In genomic region chr19:46412034-46412982, GRCh38 we compare ENCODE assay signal across 2 cellular contexts.
TF ChIP-seq lines count a peak whose summit lies in the region.

No MANE protein-coding gene starts in this region.

TF ChIP-seq in IMR-90, 13 proteins besides CTCF, POLR2A, EP300 and RAD21:
- TF ChIP-seq CEBPB (IDR thresholded peaks at IDR 0.05; ENCODE audit: low read depth, low read length) (no peak), USF2 (IDR thresholded peaks at IDR 0.05; ENCODE audit: low read depth, low read length) (no peak), MAZ (IDR thresholded peaks at IDR 0.05; ENCODE audit: borderline replicate concordance, low read depth, low read length) (no peak), CHD1 (IDR thresholded peaks at IDR 0.05; ENCODE audit: low read depth, low read length) (no peak), BHLHE40 (IDR thresholded peaks at IDR 0.05; ENCODE audit: low read depth, low read length) (no peak), FOS (IDR thresholded peaks at IDR 0.05; ENCODE audit: low read depth, low read length) (no peak), NFE2L2 (IDR thresholded peaks at IDR 0.05; ENCODE audit: low read depth, low read length) (no peak), SMC3 (IDR thresholded peaks at IDR 0.05; ENCODE audit: low read depth, low read length) (no peak), RCOR1 (IDR thresholded peaks at IDR 0.05; ENCODE audit: insufficient replicate concordance, low read length) (no peak)
- TF ChIP-seq, protein P1, sequence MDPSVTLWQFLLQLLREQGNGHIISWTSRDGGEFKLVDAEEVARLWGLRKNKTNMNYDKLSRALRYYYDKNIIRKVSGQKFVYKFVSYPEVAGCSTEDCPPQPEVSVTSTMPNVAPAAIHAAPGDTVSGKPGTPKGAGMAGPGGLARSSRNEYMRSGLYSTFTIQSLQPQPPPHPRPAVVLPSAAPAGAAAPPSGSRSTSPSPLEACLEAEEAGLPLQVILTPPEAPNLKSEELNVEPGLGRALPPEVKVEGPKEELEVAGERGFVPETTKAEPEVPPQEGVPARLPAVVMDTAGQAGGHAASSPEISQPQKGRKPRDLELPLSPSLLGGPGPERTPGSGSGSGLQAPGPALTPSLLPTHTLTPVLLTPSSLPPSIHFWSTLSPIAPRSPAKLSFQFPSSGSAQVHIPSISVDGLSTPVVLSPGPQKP (IDR thresholded peaks at IDR 0.05; ENCODE audit: borderline replicate concordance, low read depth, low read length), result no peak

TF ChIP-seq in HEK293T, 16 proteins besides CTCF, POLR2A, EP300 and RAD21:
- TF ChIP-seq BHLHE40 (IDR thresholded peaks at IDR 0.05; ENCODE audit: borderline replicate concordance) (no peak), ELF4 (IDR thresholded peaks at IDR 0.05) (no peak), HDGF (IDR thresholded peaks at IDR 0.05; ENCODE audit: borderline replicate concordance) (no peak), TARDBP (IDR thresholded peaks at IDR 0.05) (no peak), FOXM1 (IDR thresholded peaks at IDR 0.05; ENCODE audit: borderline replicate concordance) (no peak), ARNT (IDR thresholded peaks at IDR 0.05) (no peak), ZNF384 (IDR thresholded peaks at IDR 0.05) (no peak), CTBP1 (IDR thresholded peaks at IDR 0.05; ENCODE audit: borderline replicate concordance) (no peak), NFRKB (IDR thresholded peaks at IDR 0.05) (no peak), L3MBTL2 (conservative IDR thresholded peaks at IDR 0.05) (no peak), FOXK2 (IDR thresholded peaks at IDR 0.05) (no peak), LEF1 (IDR thresholded peaks at IDR 0.05; ENCODE audit: borderline replicate concordance) (no peak), SP1 (IDR thresholded peaks at IDR 0.05) (no peak), FOXA1 (IDR thresholded peaks at IDR 0.05) (no peak)
- TF ChIP-seq, protein P2, sequence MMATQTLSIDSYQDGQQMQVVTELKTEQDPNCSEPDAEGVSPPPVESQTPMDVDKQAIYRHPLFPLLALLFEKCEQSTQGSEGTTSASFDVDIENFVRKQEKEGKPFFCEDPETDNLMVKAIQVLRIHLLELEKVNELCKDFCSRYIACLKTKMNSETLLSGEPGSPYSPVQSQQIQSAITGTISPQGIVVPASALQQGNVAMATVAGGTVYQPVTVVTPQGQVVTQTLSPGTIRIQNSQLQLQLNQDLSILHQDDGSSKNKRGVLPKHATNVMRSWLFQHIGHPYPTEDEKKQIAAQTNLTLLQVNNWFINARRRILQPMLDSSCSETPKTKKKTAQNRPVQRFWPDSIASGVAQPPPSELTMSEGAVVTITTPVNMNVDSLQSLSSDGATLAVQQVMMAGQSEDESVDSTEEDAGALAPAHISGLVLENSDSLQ (IDR thresholded peaks at IDR 0.05), result no peak
